In genomic region chr12:95066091-95066855, GRCh38 we compare ENCODE assay signal across 23 cellular contexts.
"Had no signal": no experiment of that assay in that cellular context is flagged by ENCODE, and none has a peak within 500 bp of the region (broad histone marks: within the 10 kb centered on the region; RNA-seq: fewer than 3 reads in every experiment).

No MANE protein-coding gene starts in this region.

- H3K4me1 ChIP-seq: prostate gland, uterus had no signal

- H3K27me3 ChIP-seq: hepatocyte, ovary, tibial nerve, uterus had no signal

- H3K27ac ChIP-seq: hepatocyte, left ventricle myocardium inferior, ovary, prostate gland, tibial nerve, uterus had no signal

- ATAC-seq: natural killer cell, right cardiac atrium, WTC11 had no signal

- H3K36me3 ChIP-seq: ovary, prostate gland, uterus had no signal

- DNase-seq: activated naive CD4-positive, alpha-beta T cell; activated naive CD8-positive, alpha-beta T cell treated with anti-CD3 and anti-CD28 coated beads for 36 hours; activated T-cell treated with anti-CD3 and anti-CD28 coated beads, Interleukin-2, amount 50 U/mL, for 1 hour; amniotic stem cell; cerebellar nuclear complex; cortex of kidney; foreskin melanocyte; glutamatergic neuron; immature natural killer cell; left ventricle myocardium inferior; midbrain; natural killer cell; ovary; right cardiac atrium; stimulated activated CD4-positive, alpha-beta T cell treated with anti-CD3 and anti-CD28 coated beads, Interleukin-12 subunit alpha, Interleukin-12 subunit beta, amount 100 ng/mL, for 4 hours; stimulated activated CD4-positive, alpha-beta T cell treated with anti-CD3 and anti-CD28 coated beads, Interleukin-4, amount 100 ng/mL, for 4 hours; substantia nigra; T1000; uterus had no signal

- H3K9me3 ChIP-seq: left ventricle myocardium inferior, ovary, prostate gland, tibial nerve, uterus had no signal

- H3K4me3 ChIP-seq: hepatocyte, left ventricle myocardium inferior, ovary, prostate gland, tibial nerve, uterus had no signal
